Comparison of ENCODE assay signal across 8 cellular contexts in genomic region chr2:126527836-126528490, GRCh38.
DNase-seq lines count a peak whose midpoint lies in the region; ATAC-seq and TF ChIP-seq lines count a peak whose summit lies in the region.

No MANE protein-coding gene starts in this region.

- no peaks in the 10 kb centered on the region for H3K9me3 ChIP-seq in Karpas-422 (ENCODE audit: low read length)

- no peak overlapping the region for H4K8ac ChIP-seq in mesendoderm (ENCODE audit: low read depth, low read length)

- WGBS in mesendoderm (ENCODE audit: extremely low coverage, insufficient coverage, low lambda C conversion rate), result no CpG with 5 or more reads among the region's 8 CpGs

- H3K9me2 ChIP-seq in Karpas-422 (replicated peaks; ENCODE audit: insufficient read depth, low read length), result no peaks in the 10 kb centered on the region

- no peak overlapping the region for H2BK5ac ChIP-seq in mesendoderm (ENCODE audit: low read length)

- no peaks in the 10 kb centered on the region for H3K36me3 ChIP-seq in Karpas-422 (ENCODE audit: insufficient read depth, low read length)
- no peaks in the 10 kb centered on the region for H3K36me3 ChIP-seq in mesendoderm (ENCODE audit: control insufficient read depth, insufficient read depth, low read length)

- H3K4ac ChIP-seq in mesendoderm (ENCODE audit: low read depth, low read length), result no peak overlapping the region

- H3K27ac ChIP-seq in Karpas-422 (ENCODE audit: low read length) (no peak overlapping the region), mesendoderm (ENCODE audit: low read depth, low read length) (no peak overlapping the region)

- no peaks in the 10 kb centered on the region for H3K79me1 ChIP-seq in mesendoderm (ENCODE audit: low read length)

- H3K4me2 ChIP-seq in Karpas-422 (ENCODE audit: low read depth, low read length, poor library complexity, severe bottlenecking), result no peak overlapping the region
- no peak overlapping the region for H3K4me2 ChIP-seq in mesendoderm (ENCODE audit: low read length)

- H3K27me3 ChIP-seq in Karpas-422 (ENCODE audit: low read length), result no peaks in the 10 kb centered on the region
- H3K27me3 ChIP-seq in mesendoderm (ENCODE audit: insufficient read depth, low read length, poor library complexity), result no peaks in the 10 kb centered on the region

- H2BK120ac ChIP-seq in mesendoderm (ENCODE audit: low read depth, low read length), result no peak overlapping the region

- ATAC-seq in GM21528 (IDR thresholded peaks at IDR 0.05; ENCODE audit: low FRiP score, unreplicated experiment), result peak; percentile 70

- no peak overlapping the region for H2BK15ac ChIP-seq in mesendoderm (replicated peaks; ENCODE audit: low read depth)

- H3K4me3 ChIP-seq in Karpas-422 (ENCODE audit: low read length), result no peak overlapping the region
- H3K4me3 ChIP-seq in choroid plexus epithelial cell (ENCODE audit: low read depth, low read length), result no peak overlapping the region
- H3K4me3 ChIP-seq in mesendoderm (ENCODE audit: low read length), result no peak overlapping the region

- H3K9ac ChIP-seq in Karpas-422 (ENCODE audit: low read length) (no peak overlapping the region), mesendoderm (ENCODE audit: low read length) (no peak overlapping the region)

- H3K56ac ChIP-seq in mesendoderm (ENCODE audit: low read length), result no peak overlapping the region

- no peak overlapping the region for H2AFZ ChIP-seq in Karpas-422 (ENCODE audit: low read length)

- no peak overlapping the region for H3K23ac ChIP-seq in mesendoderm (ENCODE audit: low read length)

- no peak overlapping the region for H3K18ac ChIP-seq in mesendoderm (ENCODE audit: low read length)

- H2AK5ac ChIP-seq in mesendoderm (ENCODE audit: low read length), result no peak overlapping the region

- no peaks in the 10 kb centered on the region for H4K20me1 ChIP-seq in Karpas-422 (ENCODE audit: insufficient read depth, low read depth, low read length)

- TF ChIP-seq CTCF in choroid plexus epithelial cell (conservative IDR thresholded peaks at IDR 0.05; ENCODE audit: low read depth, low read length), result peak; percentile 90

- no peaks in the 10 kb centered on the region for H3K4me1 ChIP-seq in Karpas-422 (ENCODE audit: low read length)
- no peaks in the 10 kb centered on the region for H3K4me1 ChIP-seq in mesendoderm (ENCODE audit: control insufficient read depth, low read depth, low read length)

- H4K5ac ChIP-seq in mesendoderm (ENCODE audit: low read length), result no peak overlapping the region

- H3K79me2 ChIP-seq in Karpas-422 (ENCODE audit: low read length), result no peaks in the 10 kb centered on the region
- no peaks in the 10 kb centered on the region for H3K79me2 ChIP-seq in mesendoderm (ENCODE audit: control insufficient read depth, insufficient read depth, low read length)

- DNase-seq in EH (ENCODE audit: low read depth) (peak; percentile 60), Karpas-422 (peak; percentile 81), choroid plexus epithelial cell (ENCODE audit: low read depth) (peak; percentile 88), mesendoderm (peak; percentile 82), NCI-H1105 (lab: John Stamatoyannopoulos, UW) (no peak)
- DNase-seq in activated CD4-positive, alpha-beta T cell treated with anti-CD3 and anti-CD28 coated beads for 1 hour, result peak; percentile 53
- peak; percentile 40 to 71 (median 62) for DNase-seq in stimulated activated naive CD4-positive, alpha-beta T cell (lab: John Stamatoyannopoulos, UW)
